In genomic region chr7:89927762-89928161, GRCh38 we compare ENCODE assay signal across 20 cellular contexts.
"Had no signal": no experiment of that assay in that cellular context is flagged by ENCODE, and none has a peak within 500 bp of the region (broad histone marks: within the 10 kb centered on the region; RNA-seq: fewer than 3 reads in every experiment).

No MANE protein-coding gene starts in this region.

- H3K4me1 ChIP-seq: SJCRH30 had no signal

- ATAC-seq: SK-N-SH treated with all-trans-retinoic acid at 6 μM for 48 hours had no signal

- H3K36me3 ChIP-seq: SJCRH30 had no signal

- H3K27me3 ChIP-seq: SJCRH30 had no signal

- H3K4me3 ChIP-seq: SJCRH30 had no signal

- H3K27ac ChIP-seq: SJCRH30 had no signal

- DNase-seq: KBM-7, MV-4-11, NCI-H1092, NCI-H1105 treated with DMSO at 0.1 percent for 48 hours, NCI-H1417 treated with DMSO at 0.1 percent for 48 hours, NCI-H146, NCI-H1694 treated with DMSO at 0.1 percent for 48 hours, NCI-H2029, NCI-H2081 treated with DMSO at 0.1 percent for 48 hours, NCI-H2171, NCI-H226, NCI-H446, NCI-H510A, NCI-H524 treated with DMSO at 0.1 percent for 48 hours, NCI-H69, NCI-H774, RPMI8226, SHP77 treated with DMSO at 0.1 percent for 48 hours, SJCRH30 had no signal
